11 cellular contexts compared by ENCODE assay signal in genomic region chr18:35624140-35624539, GRCh38. TPM values are rescaled to one million over a fixed set of nuclear protein-coding genes. Genes with fewer than 3 reads are reported as not detected.
A peak's percentile ranks its signal among the peaks of the same experiment; 100 is the strongest.
DNase-seq lines count a peak whose midpoint lies in the region; ATAC-seq and TF ChIP-seq lines count a peak whose summit lies in the region.
"Had no signal": no experiment of that assay in that cellular context is flagged by ENCODE, and none has a peak within 500 bp of the region (broad histone marks: within the 10 kb centered on the region; RNA-seq: fewer than 3 reads in every experiment).

No MANE protein-coding gene starts in this region.

- peaks cover 5% of the 10 kb centered on the region for H3K9me3 Mint-ChIP-seq in activated T-cell treated with anti-CD3 and anti-CD28 coated beads, Interleukin-2, amount 50 U/mL, for 24 hours

- H2BK120ac ChIP-seq in IMR-90 (ENCODE audit: low read depth, low read length): no peak overlapping the region

- no peaks in the 10 kb centered on the region; the same call in 1 of the 2 replicates for H3K36me3 ChIP-seq in IMR-90 (ENCODE audit: control insufficient read depth, insufficient read depth, low read length)
- no peaks in the 10 kb centered on the region for H3K36me3 ChIP-seq in smooth muscle cell (ENCODE audit: low read depth)
- H3K36me3 ChIP-seq in prostate gland: no peaks in the 10 kb centered on the region
- H3K36me3 ChIP-seq in right lobe of liver: no peaks in the 10 kb centered on the region

- no peak overlapping the region for H2BK5ac ChIP-seq in IMR-90 (ENCODE audit: low read depth, low read length, poor library complexity, severe bottlenecking)

- H3K9me1 ChIP-seq in IMR-90 (ENCODE audit: insufficient read depth, low read length): no peaks in the 10 kb centered on the region; the same call in 1 of the 2 replicates

- peaks cover 86% of the 10 kb centered on the region for H3K79me2 ChIP-seq in smooth muscle cell (ENCODE audit: low read depth)

- no peak overlapping the region for H2BK20ac ChIP-seq in IMR-90 (ENCODE audit: low read depth, low read length)

- H2AFZ ChIP-seq in IMR-90 (replicated peaks; ENCODE audit: low read length, poor library complexity) (no peak overlapping the region), smooth muscle cell (ENCODE audit: low read depth) (no peak overlapping the region)

- no peaks in the 10 kb centered on the region for H3K27me3 ChIP-seq in IMR-90 (ENCODE audit: control insufficient read depth, insufficient read depth, low read length)
- no peaks in the 10 kb centered on the region for H3K27me3 ChIP-seq in smooth muscle cell (ENCODE audit: low read depth)
- H3K27me3 ChIP-seq in prostate gland (replicated peaks; ENCODE audit: insufficient read depth): no peaks in the 10 kb centered on the region
- H3K27me3 ChIP-seq in right lobe of liver: no peaks in the 10 kb centered on the region

- no peaks in the 10 kb centered on the region for H3F3A ChIP-seq in smooth muscle cell (ENCODE audit: low read depth)

- H2BK15ac ChIP-seq in IMR-90 (ENCODE audit: low read depth, low read length): no peak overlapping the region

- DNase-seq in activated T-cell treated with anti-CD3 and anti-CD28 coated beads, Interleukin-2, amount 50 U/mL, for 24 hours: no peak
- DNase-seq in activated T-cell treated with anti-CD3 and anti-CD28 coated beads for 4 hours (no peak), IMR-90 (no peak), smooth muscle cell (lab: John Stamatoyannopoulos, UW; ENCODE audit: unreplicated experiment) (no peak), prostate gland (ENCODE audit: low spot score) (no peak), EL (no peak), right lobe of liver (no peak)
- DNase-seq: ACHN, amygdala, islet precursor cell had no signal

- H4K20me1 ChIP-seq in IMR-90 (ENCODE audit: insufficient read depth, low read length): 0 out of 2 replicates have a peak, but pooled peaks cover 3% of the 10 kb centered on the region
- peaks cover 6% of the 10 kb centered on the region for H4K20me1 ChIP-seq in smooth muscle cell (ENCODE audit: low read depth)

- peaks cover 43% of the 10 kb centered on the region for H3K4me1 Mint-ChIP-seq in activated T-cell treated with anti-CD3 and anti-CD28 coated beads, Interleukin-2, amount 50 U/mL, for 24 hours (ENCODE audit: low read depth)

- no peak for TF ChIP-seq POLR2A in IMR-90 (IDR thresholded peaks at IDR 0.05; ENCODE audit: low read depth, low read length)
- TF ChIP-seq POLR2A in prostate gland (IDR thresholded peaks at IDR 0.05): no peak
- no peak for TF ChIP-seq POLR2A in right lobe of liver (IDR thresholded peaks at IDR 0.05)

- in situ Hi-C loops in IMR-90 (cut with MboI; ENCODE audit: low sequenced_read_pairs): no loop called here

- no peak overlapping the region for H4K5ac ChIP-seq in IMR-90 (ENCODE audit: low read depth, low read length)

- no peaks in the 10 kb centered on the region for H3K27me3 Mint-ChIP-seq in activated T-cell treated with anti-CD3 and anti-CD28 coated beads, Interleukin-2, amount 50 U/mL, for 24 hours

- CTCF ChIA-PET in IMR-90 (lab: Yijun Ruan, JAX): no interaction called here

- H3K4me3 Mint-ChIP-seq in activated T-cell treated with anti-CD3 and anti-CD28 coated beads, Interleukin-2, amount 50 U/mL, for 24 hours: peak overlapping the region; percentile 32

- no peak overlapping the region for H3K56ac ChIP-seq in IMR-90 (ENCODE audit: extremely low read depth, insufficient read depth, low read length)

- peaks cover 2% of the 10 kb centered on the region; the same call in 1 of the 2 replicates for H3K9me3 ChIP-seq in IMR-90 (ENCODE audit: control insufficient read depth, insufficient read depth, low read length)
- H3K9me3 ChIP-seq in smooth muscle cell (replicated peaks; ENCODE audit: low read depth): no peaks in the 10 kb centered on the region
- H3K9me3 ChIP-seq in prostate gland: no peaks in the 10 kb centered on the region
- H3K9me3 ChIP-seq in right lobe of liver: no peaks in the 10 kb centered on the region

- H3K36me3 Mint-ChIP-seq in activated T-cell treated with anti-CD3 and anti-CD28 coated beads, Interleukin-2, amount 50 U/mL, for 24 hours (ENCODE audit: low read depth): peaks cover 31% of the 10 kb centered on the region

- no peak for TF ChIP-seq CTCF in IMR-90 (conservative IDR thresholded peaks at IDR 0.05; ENCODE audit: low read depth, low read length)
- TF ChIP-seq CTCF in smooth muscle cell (IDR thresholded peaks at IDR 0.05; ENCODE audit: borderline replicate concordance, insufficient read depth, poor library complexity, severe bottlenecking): no peak
- TF ChIP-seq CTCF in prostate gland (IDR thresholded peaks at IDR 0.05): no peak
- no peak for TF ChIP-seq CTCF in right lobe of liver (IDR thresholded peaks at IDR 0.05)

- BruUV-seq in IMR-90 (replicated peaks; lab: Mats Ljungman, UMichigan): no TSS peak

- peaks cover 8 to 22% of the 10 kb centered on the region in 2 experiments for H3K79me1 ChIP-seq in IMR-90 (ENCODE audit: low read depth in 1 of 2, low read length in 2 of 2)

- H4K91ac ChIP-seq in IMR-90 (ENCODE audit: insufficient read depth, low read depth, low read length): no peak overlapping the region

- H3K4me1 ChIP-seq in IMR-90 (ENCODE audit: control insufficient read depth, insufficient read depth, low read length) (peaks cover 3% of the 10 kb centered on the region), smooth muscle cell (ENCODE audit: low read depth) (peaks cover 15% of the 10 kb centered on the region), prostate gland (replicated peaks) (no peaks in the 10 kb centered on the region), right lobe of liver (peaks cover 0 to 2% (median 0%) of the 10 kb centered on the region in 4 donors)

- TF ChIP-seq RAD21 in IMR-90 (IDR thresholded peaks at IDR 0.05; ENCODE audit: low read length): no peak

- dilution Hi-C loops in IMR-90 (cut with HindIII; ENCODE audit: low sequenced_read_pairs, unreplicated experiment): no loop called here

- H2AK5ac ChIP-seq in IMR-90 (ENCODE audit: low read depth, low read length): no peak overlapping the region

- no peak overlapping the region for H3K14ac ChIP-seq in IMR-90 (replicated peaks; ENCODE audit: low read depth, low read length)

- peak overlapping the region; percentile 24; the same call in 1 of the 2 replicates for H3K23ac ChIP-seq in IMR-90 (ENCODE audit: low read depth, low read length)

- POLR2A ChIA-PET in IMR-90 (lab: Charles Lee; ENCODE audit: unreplicated experiment): interaction anchor here (0.8 kb wide), 1 partner anchor 79 kb away, joined by 4 read pairs; no protein-coding TSS in a partner anchor

- H3K27ac ChIP-seq in IMR-90 (ENCODE audit: insufficient read depth, low read length): no peak overlapping the region
- peak overlapping the region; percentile 47 for H3K27ac ChIP-seq in smooth muscle cell (ENCODE audit: low read depth)
- H3K27ac ChIP-seq in prostate gland: no peak overlapping the region
- no peak overlapping the region for H3K27ac ChIP-seq in right lobe of liver

- H3K4me2 ChIP-seq in IMR-90 (ENCODE audit: low read depth, low read length) (no peak overlapping the region), smooth muscle cell (peak overlapping the region; percentile 29)

- H2AK9ac ChIP-seq in IMR-90 (replicated peaks; ENCODE audit: low read depth, low read length, poor library complexity): no peak overlapping the region

- H3K18ac ChIP-seq in IMR-90 (ENCODE audit: low read depth, low read length): peak overlapping the region; percentile 2; the same call in 1 of the 2 replicates

- peak; percentile 82 for ATAC-seq in GM21786 (IDR thresholded peaks at IDR 0.05; ENCODE audit: unreplicated experiment)
- ATAC-seq in IMR-90 (ENCODE audit: low read depth): no peak
- ATAC-seq in right lobe of liver: no peak

- WGBS in IMR-90 (ENCODE audit: extremely low coverage in 2 of 2, insufficient read length in 1 of 2), 2 experiments: no CpG with 5 or more reads among the region's 1 CpG
- WGBS in smooth muscle cell (ENCODE audit: low lambda C conversion rate): 77% methylated on average over 1 of the region's 1 CpG
- WGBS in prostate gland: 98% methylated on average over 1 of the region's 1 CpG
- WGBS in right lobe of liver (ENCODE audit: insufficient coverage, low coverage, low lambda C conversion rate, missing lambda C conversion rate): 87% methylated on average over 1 of the region's 1 CpG

- no peak overlapping the region for H3K9ac ChIP-seq in IMR-90 (ENCODE audit: low read depth, low read length)
- no peak overlapping the region for H3K9ac ChIP-seq in smooth muscle cell (ENCODE audit: low read depth)

- H4K8ac ChIP-seq in IMR-90 (ENCODE audit: low read depth in 2 of 2, low read length in 2 of 2): no peak overlapping the region

- H3K27ac Mint-ChIP-seq in activated T-cell treated with anti-CD3 and anti-CD28 coated beads, Interleukin-2, amount 50 U/mL, for 24 hours: peak overlapping the region; percentile 12

- intact Hi-C loops in IMR-90 (cut with micrococcal nuclease) (no loop called here), prostate gland (cut with DNase I) (no loop called here), right lobe of liver (cut with DNase I) (no loop called here)

- no peak overlapping the region for H3K4me3 ChIP-seq in IMR-90 (ENCODE audit: insufficient read depth, low read depth, low read length)
- H3K4me3 ChIP-seq in smooth muscle cell: no peak overlapping the region
- H3K4me3 ChIP-seq in prostate gland: no peak overlapping the region
- no peak overlapping the region for H3K4me3 ChIP-seq in right lobe of liver

- H3K4ac ChIP-seq in IMR-90 (ENCODE audit: low read depth, low read length): no peak overlapping the region

TF ChIP-seq in IMR-90, 13 proteins besides CTCF, POLR2A, EP300 and RAD21 (continues in another document):
- TF ChIP-seq RFX5 (IDR thresholded peaks at IDR 0.05; ENCODE audit: low read depth, low read length) (no peak), ELK1 (IDR thresholded peaks at IDR 0.05; ENCODE audit: borderline replicate concordance, low read depth, low read length) (no peak)

RNA-seq across cellular contexts. Expression of gene GALNT1, which starts 42.6 kb away (rescaled TPM):
- 43.9 and 67.5 TPM in 2 replicates for total RNA-seq in IMR-90 (2012; rRNA removed)
- polyA plus RNA-seq in IMR-90 (2012; rRNA removed): 21.9 and 24.9 TPM in 2 replicates
- polyA plus RNA-seq in IMR-90 (2012; cell fraction: cytosol; rRNA removed): 2.5 and 5.3 TPM in 2 replicates
- 0.63 and 7.9 TPM in 2 replicates for polyA plus RNA-seq in IMR-90 (2012; cell fraction: nucleus; rRNA removed; ENCODE audit: low replicate concordance)
- total RNA-seq in smooth muscle cell: 151 and 193 TPM in 2 replicates
- 195 and 217 TPM in 2 replicates for polyA plus RNA-seq in smooth muscle cell
- 10 to 100 TPM; 40.2 to 50.6 TPM for total RNA-seq in prostate gland
- 10 to 100 TPM; 28.0 to 47.4 (median 40.4) TPM for total RNA-seq in right lobe of liver
